9 cellular contexts compared by ENCODE assay signal in genomic region chr4:53653484-53654053, GRCh38.
DNase-seq lines count a peak whose midpoint lies in the region; ATAC-seq and TF ChIP-seq lines count a peak whose summit lies in the region.
"Had no signal": no experiment of that assay in that cellular context is flagged by ENCODE, and none has a peak within 500 bp of the region (broad histone marks: within the 10 kb centered on the region; RNA-seq: fewer than 3 reads in every experiment).

No MANE protein-coding gene starts in this region.

- intact Hi-C loops in activated B cell treated with CpG ODN at 0.5 μM for 24 hours (cut with micrococcal nuclease): no loop called here

- H3K4me1 Mint-ChIP-seq in activated B cell treated with CpG ODN at 0.5 μM for 24 hours (peaks cover 4% of the 10 kb centered on the region), nephron (peaks cover 36% of the 10 kb centered on the region)

- CTCF ChIA-PET in activated B cell treated with CpG ODN at 0.5 μM for 24 hours (lab: Charles Lee): interaction anchor here (1.0 kb wide), 1 partner anchor 151 kb away, joined by 3 read pairs; no protein-coding TSS in a partner anchor

- H3K36me3 Mint-ChIP-seq in activated B cell treated with CpG ODN at 0.5 μM for 24 hours (ENCODE audit: low read depth) (no peaks in the 10 kb centered on the region), nephron (ENCODE audit: low read depth) (no peaks in the 10 kb centered on the region)
- H3K36me3 Mint-ChIP-seq in activated naive CD4-positive, alpha-beta T cell treated with anti-CD3 and anti-CD28 coated beads, Interleukin-2, amount 50 U/mL, for 72 hours: no peaks in the 10 kb centered on the region

- no peak overlapping the region for H3K4me3 Mint-ChIP-seq in activated B cell treated with CpG ODN at 0.5 μM for 24 hours
- no peak overlapping the region for H3K4me3 Mint-ChIP-seq in nephron
- H3K4me3 Mint-ChIP-seq: B cell had no signal

- H3K9me3 Mint-ChIP-seq in activated B cell treated with CpG ODN at 0.5 μM for 24 hours: no peaks in the 10 kb centered on the region
- no peaks in the 10 kb centered on the region for H3K9me3 Mint-ChIP-seq in nephron
- peaks cover 0 to 3% of the 10 kb centered on the region in 2 donors for H3K9me3 Mint-ChIP-seq in activated naive CD4-positive, alpha-beta T cell treated with anti-CD3 and anti-CD28 coated beads, Interleukin-2, amount 50 U/mL, for 72 hours

- DNase-seq in NCI-H82 (lab: John Stamatoyannopoulos, UW): peak; percentile 12
- DNase-seq in NCI-H82 treated with DMSO at 0.1 percent for 48 hours (lab: John Stamatoyannopoulos, UW; ENCODE audit: unreplicated experiment): no peak
- no peak for DNase-seq in activated B cell treated with CpG ODN at 0.5 μM for 24 hours
- DNase-seq in activated naive CD4-positive, alpha-beta T cell treated with anti-CD3 and anti-CD28 coated beads, Interleukin-2, amount 50 U/mL, for 72 hours (ENCODE audit: low spot score in 2 of 2): no peak
- no peak for DNase-seq in GM19238 (ENCODE audit: insufficient read length, low spot score)

- TF ChIP-seq CTCF in activated B cell treated with CpG ODN at 0.5 μM for 24 hours (IDR thresholded peaks at IDR 0.05) (no peak), nephron (IDR thresholded peaks at IDR 0.05; ENCODE audit: unreplicated experiment in 3 of 3) (no peak)

- H3K27ac Mint-ChIP-seq in activated B cell treated with CpG ODN at 0.5 μM for 24 hours (peak overlapping the region; percentile 57), nephron (peak overlapping the region; percentile 67 to 84 (median 83))
- no peak overlapping the region for H3K27ac Mint-ChIP-seq in activated naive CD4-positive, alpha-beta T cell treated with anti-CD3 and anti-CD28 coated beads, Interleukin-2, amount 50 U/mL, for 72 hours
- H3K27ac Mint-ChIP-seq: B cell had no signal

- POLR2A ChIA-PET in activated B cell treated with CpG ODN at 0.5 μM for 24 hours (lab: Charles Lee): interaction anchor here (1.3 kb wide), 1 partner anchor 49 kb away, joined by 4 read pairs; no protein-coding TSS in a partner anchor

- peak; percentile 49 for ATAC-seq in HG03520 (IDR thresholded peaks at IDR 0.05; ENCODE audit: unreplicated experiment)
- peak; percentile 31 for ATAC-seq in activated B cell treated with CpG ODN at 0.5 μM for 24 hours (ENCODE audit: low read depth)
- ATAC-seq in GM19035 (IDR thresholded peaks at IDR 0.05; ENCODE audit: unreplicated experiment): no peak
- no peak for ATAC-seq in activated naive CD4-positive, alpha-beta T cell treated with anti-CD3 and anti-CD28 coated beads, Interleukin-2, amount 50 U/mL, for 72 hours

- H3K27me3 Mint-ChIP-seq in activated B cell treated with CpG ODN at 0.5 μM for 24 hours: peaks cover 10% of the 10 kb centered on the region
- peaks cover 7% of the 10 kb centered on the region for H3K27me3 Mint-ChIP-seq in nephron (ENCODE audit: low read depth)

Comparison
In these comparisons a context has a peak if more than half of its experiments do, and no peak if none do; other contexts are left out.
1. ATAC-seq: peak in HG03520 (single experiment) and activated B cell treated with CpG ODN at 0.5 μM for 24 hours (single experiment); none in GM19035 (single experiment) and activated naive CD4-positive, alpha-beta T cell treated with anti-CD3 and anti-CD28 coated beads, Interleukin-2, amount 50 U/mL, for 72 hours (0 of 2).
2. H3K27ac Mint-ChIP-seq: peak in activated B cell treated with CpG ODN at 0.5 μM for 24 hours (single experiment) and nephron (3 of 3); none in activated naive CD4-positive, alpha-beta T cell treated with anti-CD3 and anti-CD28 coated beads, Interleukin-2, amount 50 U/mL, for 72 hours (0 of 2).